Comparison of ENCODE assay signal across 18 cellular contexts in the genomic region with DNA sequence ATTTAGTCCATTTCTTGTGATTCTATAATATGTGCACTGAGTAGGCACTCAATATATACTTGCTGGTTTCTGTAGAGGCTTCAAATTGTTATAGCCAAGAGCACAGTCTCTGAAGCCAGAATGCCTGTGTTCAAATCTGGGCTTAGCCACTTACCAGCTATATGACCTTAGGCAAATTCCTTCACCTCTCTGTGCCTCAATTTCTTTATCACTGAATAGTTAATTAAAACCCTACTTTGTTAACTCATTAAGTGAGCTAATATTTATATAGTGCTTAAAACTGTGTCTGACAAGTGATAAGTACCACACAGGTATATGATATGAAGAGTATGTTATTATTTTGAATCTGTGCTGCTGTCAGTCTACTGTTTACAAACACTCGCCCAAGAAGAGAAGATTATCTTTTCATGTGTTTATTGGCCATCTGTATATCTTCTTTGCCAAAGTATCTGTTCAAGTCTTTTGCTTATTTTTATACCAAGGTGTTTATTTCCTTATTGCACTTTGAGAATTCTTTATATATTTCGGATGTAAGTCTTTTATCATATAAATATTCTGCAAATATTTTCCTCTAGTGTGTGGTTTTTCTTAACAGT.
"Had no signal": no experiment of that assay in that cellular context is flagged by ENCODE, and none has a peak within 500 bp of the region (broad histone marks: within the 10 kb centered on the region; RNA-seq: fewer than 3 reads in every experiment).

No MANE protein-coding gene starts in this region.

- ATAC-seq: foreskin keratinocyte; gastroesophageal sphincter; heart right ventricle; left cardiac atrium; left lung; left ventricle myocardium superior; lower lobe of right lung; mucosa of descending colon; naive thymus-derived CD8-positive, alpha-beta T cell had no signal

- DNase-seq: colonic mucosa; cortex of kidney; effector CD4-positive, alpha-beta T cell; effector memory CD4-positive, alpha-beta T cell; foreskin keratinocyte; glutamatergic neuron; head of caudate nucleus; heart right ventricle; hippocampal formation; left cardiac atrium; left lung; left ventricle myocardium superior; lower lobe of right lung; mesenchymal stem cell; mucosa of descending colon; naive B cell; naive thymus-derived CD8-positive, alpha-beta T cell had no signal
